8 cellular contexts compared by ENCODE assay signal in genomic region chr6:37819177-37819801, GRCh38. TPM values are rescaled to one million over a fixed set of nuclear protein-coding genes. Genes with fewer than 3 reads are reported as not detected.
DNase-seq lines count a peak whose midpoint lies in the region; ATAC-seq, FAIRE-seq and TF ChIP-seq lines count a peak whose summit lies in the region.

ZFAND3 (plus strand) TSS chr6:37819727; CDS start chr6:37819946, 219 bp downstream.

- H3K4me3 Mint-ChIP-seq in WTC11: peak within 1 kb of the TSS; percentile 94

- no peak for FAIRE-seq in bronchial epithelial cell (lab: Jason Lieb, UNC)
- FAIRE-seq in small intestine (lab: Jason Lieb, UNC): no peak

- H3K27me3 Mint-ChIP-seq in WTC11 (ENCODE audit: low read depth): no peaks in the 10 kb centered on the region

- CTCF ChIA-PET in AG04450 (lab: Charles Lee): interaction anchor here (0.7 to 1.7 kb wide), 4 partner anchors 27 to 216 kb away, joined by 3 to 8 read pairs (median 4); no protein-coding TSS in a partner anchor
- CTCF ChIA-PET in WTC11 (lab: Charles Lee): interaction anchor here (0.5 to 3.8 kb wide), 11 partner anchors 8 to 1114 kb away, joined by 3 to 28 read pairs (median 6); no protein-coding TSS in a partner anchor

- H3K27ac Mint-ChIP-seq in WTC11: peak within 1 kb of the TSS; percentile 95

- no peak for TF ChIP-seq CTCF in AG04450 (IDR thresholded peaks at IDR 0.05; ENCODE audit: low read depth, low read length)
- TF ChIP-seq CTCF in WTC11 (IDR thresholded peaks at IDR 0.05): no peak
- TF ChIP-seq CTCF in bronchial epithelial cell (IDR thresholded peaks at IDR 0.05; ENCODE audit: insufficient read depth, low read length, severe bottlenecking): no peak

- 0 to 1% (median 1%) methylated on average over 45 to 64 of the region's 64 CpGs for WGBS in small intestine, 3 donors

- H3K36me3 Mint-ChIP-seq in WTC11: no peaks in the 10 kb centered on the region

- peak within 1 kb of the TSS; percentile 98 for H3K27ac ChIP-seq in AG04450 (ENCODE audit: low read depth, low read length)
- peak within 1 kb of the TSS; percentile 86 to 99 for H3K27ac ChIP-seq in small intestine (ENCODE audit: low read depth in 1 of 2, low read length in 1 of 2)

- DNase-seq in AG04450 (ENCODE audit: low read depth, low spot score): peak; percentile 95
- peak; percentile 99 for DNase-seq in NCI-H2227 treated with DMSO at 0.1 percent for 48 hours (lab: John Stamatoyannopoulos, UW)
- peak; percentile 96 for DNase-seq in WTC11 (ENCODE audit: low spot score)
- DNase-seq in bronchial epithelial cell (ENCODE audit: low read depth): peak; percentile 81
- DNase-seq in iPS-NIHi11 (ENCODE audit: low spot score): peak; percentile 92
- peak; percentile 96 for DNase-seq in small intestine

- ATAC-seq in GM18909 (IDR thresholded peaks at IDR 0.05; ENCODE audit: poor library complexity, unreplicated experiment) (peak; percentile 91), HG03175 (IDR thresholded peaks at IDR 0.05; ENCODE audit: unreplicated experiment) (peak; percentile 87), WTC11 (peak; percentile 76)

- H3K27me3 ChIP-seq in AG04450 (ENCODE audit: control insufficient read depth, insufficient read depth, low read length): no peaks in the 10 kb centered on the region
- H3K27me3 ChIP-seq in bronchial epithelial cell (ENCODE audit: control insufficient read depth, insufficient read depth, low read length): no peaks in the 10 kb centered on the region
- H3K27me3 ChIP-seq in small intestine (ENCODE audit: control insufficient read depth in 2 of 2, insufficient read depth in 2 of 2, low read length in 2 of 2): no peaks in the 10 kb centered on the region

- no peaks in the 10 kb centered on the region; the same call in 1 of the 2 replicates for H3K9me3 ChIP-seq in AG04450 (ENCODE audit: control insufficient read depth, insufficient read depth, low read length)
- no peaks in the 10 kb centered on the region for H3K9me3 ChIP-seq in small intestine (ENCODE audit: control insufficient read depth, low read depth)

- POLR2A ChIA-PET in AG04450 (lab: Yijun Ruan, JAX) (interaction anchor here (0.6 to 1.8 kb wide), 16 partner anchors 12 to 375 kb away, joined by 3 to 11 read pairs (median 3); no protein-coding TSS in a partner anchor), WTC11 (lab: Charles Lee) (interaction anchor here (0.6 to 1.8 kb wide), 5 partner anchors 26 to 1167 kb away, joined by 3 to 13 read pairs (median 3); no protein-coding TSS in a partner anchor)

- peak within 1 kb of the TSS; percentile 88 for H3K4me3 ChIP-seq in AG04450 (ENCODE audit: low read depth, low read length)
- peak within 1 kb of the TSS; percentile 72 for H3K4me3 ChIP-seq in bronchial epithelial cell (ENCODE audit: low read depth, low read length)
- H3K4me3 ChIP-seq in small intestine (ENCODE audit: low read depth in 1 of 2, low read length in 2 of 2): peak within 1 kb of the TSS; percentile 98 to 99

- peaks cover 48% of the 10 kb centered on the region for H3K4me1 Mint-ChIP-seq in WTC11

- H3K4me1 ChIP-seq in small intestine (ENCODE audit: control insufficient read depth in 2 of 2, insufficient read depth in 1 of 2, low read depth in 1 of 2, low read length in 1 of 2): peaks cover 0 to 22% of the 10 kb centered on the region in 2 donors

- H3K36me3 ChIP-seq in bronchial epithelial cell (ENCODE audit: control insufficient read depth, insufficient read depth, low read length) (no peaks in the 10 kb centered on the region), small intestine (ENCODE audit: control insufficient read depth in 2 of 2, insufficient read depth in 2 of 2, low read length in 2 of 2) (no peaks in the 10 kb centered on the region)

- no peaks in the 10 kb centered on the region for H3K9me3 Mint-ChIP-seq in WTC11

TF ChIP-seq in WTC11, 78 proteins besides CTCF, POLR2A, EP300 and RAD21 (continues in another document):
- TF ChIP-seq ZBTB21 (CRISPR knock-in tag; IDR thresholded peaks at IDR 0.05; ENCODE audit: borderline replicate concordance) (no peak), USF2 (CRISPR knock-in tag; IDR thresholded peaks at IDR 0.05) (peak; percentile 39; the same call in 1 of the 2 replicates), ZNF317 (CRISPR knock-in tag; IDR thresholded peaks at IDR 0.05; ENCODE audit: borderline replicate concordance, low read depth) (no peak), MLX (CRISPR knock-in tag; IDR thresholded peaks at IDR 0.05) (no peak), FOXP4 (CRISPR knock-in tag; IDR thresholded peaks at IDR 0.05) (no peak), CREM (CRISPR knock-in tag; IDR thresholded peaks at IDR 0.05) (no peak), ZNF512 (CRISPR knock-in tag; IDR thresholded peaks at IDR 0.05; ENCODE audit: borderline replicate concordance) (no peak), ZNF263 (CRISPR knock-in tag; IDR thresholded peaks at IDR 0.05; ENCODE audit: low read depth) (peak; percentile 92), CDX4 (CRISPR knock-in tag; IDR thresholded peaks at IDR 0.05; ENCODE audit: borderline replicate concordance) (no peak)

RNA-seq across cellular contexts. Expression of gene ZFAND3, which starts in this region (rescaled TPM):
- polyA plus RNA-seq in AG04450 (2011; rRNA removed): 15.5 and 29.5 TPM in 2 replicates
- polyA minus RNA-seq in AG04450 (2011; rRNA and poly(A)+ RNA removed): 39.7 and 43.9 TPM in 2 replicates
- 45.4 to 51.6 TPM (median 50.3 TPM) in 3 replicates for total RNA-seq in WTC11 (2021)
- 25.5 and 41.3 TPM in 2 replicates for total RNA-seq in bronchial epithelial cell
- polyA plus RNA-seq in small intestine: 10 to 100 TPM; 35.9 to 40.9 (median 40.8) TPM

Comparison
In these comparisons a context has a peak if more than half of its experiments do, and no peak if none do; other contexts are left out.
1. Peak in every context shown above with its lines: DNase-seq, ATAC-seq, H3K4me3 ChIP-seq and H3K27ac ChIP-seq.